1 cellular context compared by ENCODE assay signal in the genomic region with DNA sequence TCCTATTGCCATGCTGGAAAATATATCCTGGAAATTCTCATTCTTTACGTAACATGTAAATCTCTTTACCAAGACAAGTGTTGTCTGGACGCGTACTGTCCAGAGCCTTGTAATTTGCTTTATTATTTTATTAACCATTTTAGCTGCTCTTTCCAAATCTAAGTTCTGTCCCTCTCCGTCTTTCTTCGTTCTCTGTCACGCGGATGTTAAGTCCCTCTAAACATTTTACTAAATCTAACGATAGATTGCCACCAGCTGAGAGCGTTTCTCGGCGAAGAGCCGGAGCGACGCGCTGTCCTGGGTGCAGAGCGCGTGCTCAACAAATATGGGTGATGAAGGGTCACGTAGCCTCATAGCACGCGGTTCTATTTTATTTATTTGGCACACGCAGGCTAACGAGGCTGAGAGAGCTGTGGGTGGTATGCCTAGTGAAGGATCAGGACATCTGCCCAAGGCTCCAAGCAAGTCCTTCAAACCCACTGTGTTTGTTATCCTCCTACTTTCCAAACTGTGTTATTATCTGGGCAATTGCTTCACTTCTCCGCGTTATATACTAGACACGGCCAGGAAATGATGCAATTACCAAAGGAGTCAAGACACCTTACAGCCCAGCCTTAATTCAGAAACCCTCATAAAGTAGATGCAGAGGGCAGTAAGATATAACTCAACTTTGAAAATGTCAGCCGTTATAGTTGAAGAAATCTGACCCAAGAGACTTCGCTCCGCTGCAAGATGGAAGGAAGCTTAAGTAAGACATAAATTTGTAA.
TF ChIP-seq lines count a peak whose summit lies in the region.

No MANE protein-coding gene starts in this region.

TF ChIP-seq in K562, 482 proteins besides CTCF, POLR2A, EP300 and RAD21 (continued from another document):
- peak; percentile 60 for TF ChIP-seq FOSL1 (tag; conservative IDR thresholded peaks at IDR 0.05)
- TF ChIP-seq ZBTB33 (CRISPR knock-in tag; IDR thresholded peaks at IDR 0.05) = peak; percentile 34; the same call in 1 of the 2 replicates
- peak; percentile 37 for TF ChIP-seq CHD1 (IDR thresholded peaks at IDR 0.05; ENCODE audit: low read length)
- TF ChIP-seq, protein P1, sequence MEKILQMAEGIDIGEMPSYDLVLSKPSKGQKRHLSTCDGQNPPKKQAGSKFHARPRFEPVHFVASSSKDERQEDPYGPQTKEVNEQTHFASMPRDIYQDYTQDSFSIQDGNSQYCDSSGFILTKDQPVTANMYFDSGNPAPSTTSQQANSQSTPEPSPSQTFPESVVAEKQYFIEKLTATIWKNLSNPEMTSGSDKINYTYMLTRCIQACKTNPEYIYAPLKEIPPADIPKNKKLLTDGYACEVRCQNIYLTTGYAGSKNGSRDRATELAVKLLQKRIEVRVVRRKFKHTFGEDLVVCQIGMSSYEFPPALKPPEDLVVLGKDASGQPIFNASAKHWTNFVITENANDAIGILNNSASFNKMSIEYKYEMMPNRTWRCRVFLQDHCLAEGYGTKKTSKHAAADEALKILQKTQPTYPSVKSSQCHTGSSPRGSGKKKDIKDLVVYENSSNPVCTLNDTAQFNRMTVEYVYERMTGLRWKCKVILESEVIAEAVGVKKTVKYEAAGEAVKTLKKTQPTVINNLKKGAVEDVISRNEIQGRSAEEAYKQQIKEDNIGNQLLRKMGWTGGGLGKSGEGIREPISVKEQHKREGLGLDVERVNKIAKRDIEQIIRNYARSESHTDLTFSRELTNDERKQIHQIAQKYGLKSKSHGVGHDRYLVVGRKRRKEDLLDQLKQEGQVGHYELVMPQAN (IDR thresholded peaks at IDR 0.05; ENCODE audit: borderline replicate concordance) = peak; percentile 54; the same call in 1 of the 2 replicates
- TF ChIP-seq, protein P2, sequence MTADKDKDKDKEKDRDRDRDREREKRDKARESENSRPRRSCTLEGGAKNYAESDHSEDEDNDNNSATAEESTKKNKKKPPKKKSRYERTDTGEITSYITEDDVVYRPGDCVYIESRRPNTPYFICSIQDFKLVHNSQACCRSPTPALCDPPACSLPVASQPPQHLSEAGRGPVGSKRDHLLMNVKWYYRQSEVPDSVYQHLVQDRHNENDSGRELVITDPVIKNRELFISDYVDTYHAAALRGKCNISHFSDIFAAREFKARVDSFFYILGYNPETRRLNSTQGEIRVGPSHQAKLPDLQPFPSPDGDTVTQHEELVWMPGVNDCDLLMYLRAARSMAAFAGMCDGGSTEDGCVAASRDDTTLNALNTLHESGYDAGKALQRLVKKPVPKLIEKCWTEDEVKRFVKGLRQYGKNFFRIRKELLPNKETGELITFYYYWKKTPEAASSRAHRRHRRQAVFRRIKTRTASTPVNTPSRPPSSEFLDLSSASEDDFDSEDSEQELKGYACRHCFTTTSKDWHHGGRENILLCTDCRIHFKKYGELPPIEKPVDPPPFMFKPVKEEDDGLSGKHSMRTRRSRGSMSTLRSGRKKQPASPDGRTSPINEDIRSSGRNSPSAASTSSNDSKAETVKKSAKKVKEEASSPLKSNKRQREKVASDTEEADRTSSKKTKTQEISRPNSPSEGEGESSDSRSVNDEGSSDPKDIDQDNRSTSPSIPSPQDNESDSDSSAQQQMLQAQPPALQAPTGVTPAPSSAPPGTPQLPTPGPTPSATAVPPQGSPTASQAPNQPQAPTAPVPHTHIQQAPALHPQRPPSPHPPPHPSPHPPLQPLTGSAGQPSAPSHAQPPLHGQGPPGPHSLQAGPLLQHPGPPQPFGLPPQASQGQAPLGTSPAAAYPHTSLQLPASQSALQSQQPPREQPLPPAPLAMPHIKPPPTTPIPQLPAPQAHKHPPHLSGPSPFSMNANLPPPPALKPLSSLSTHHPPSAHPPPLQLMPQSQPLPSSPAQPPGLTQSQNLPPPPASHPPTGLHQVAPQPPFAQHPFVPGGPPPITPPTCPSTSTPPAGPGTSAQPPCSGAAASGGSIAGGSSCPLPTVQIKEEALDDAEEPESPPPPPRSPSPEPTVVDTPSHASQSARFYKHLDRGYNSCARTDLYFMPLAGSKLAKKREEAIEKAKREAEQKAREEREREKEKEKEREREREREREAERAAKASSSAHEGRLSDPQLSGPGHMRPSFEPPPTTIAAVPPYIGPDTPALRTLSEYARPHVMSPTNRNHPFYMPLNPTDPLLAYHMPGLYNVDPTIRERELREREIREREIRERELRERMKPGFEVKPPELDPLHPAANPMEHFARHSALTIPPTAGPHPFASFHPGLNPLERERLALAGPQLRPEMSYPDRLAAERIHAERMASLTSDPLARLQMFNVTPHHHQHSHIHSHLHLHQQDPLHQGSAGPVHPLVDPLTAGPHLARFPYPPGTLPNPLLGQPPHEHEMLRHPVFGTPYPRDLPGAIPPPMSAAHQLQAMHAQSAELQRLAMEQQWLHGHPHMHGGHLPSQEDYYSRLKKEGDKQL (CRISPR knock-in tag; IDR thresholded peaks at IDR 0.05; ENCODE audit: borderline replicate concordance) = 0 out of 2 replicates have a peak, but pooled peaks have one; percentile 84
- TF ChIP-seq ATF7 (IDR thresholded peaks at IDR 0.05) = peak; percentile 94
- no peak for TF ChIP-seq HDAC2 (IDR thresholded peaks at IDR 0.05)
- no peak for TF ChIP-seq ZNF655 (CRISPR knock-in tag; IDR thresholded peaks at IDR 0.05)
- no peak for TF ChIP-seq SRSF1 (IDR thresholded peaks at IDR 0.05; ENCODE audit: low read depth, low read length)
- peak; percentile 76 for TF ChIP-seq MYBL2 (IDR thresholded peaks at IDR 0.05; ENCODE audit: low read depth)
- no peak for TF ChIP-seq MYBL2 (CRISPR knock-in tag; IDR thresholded peaks at IDR 0.05; ENCODE audit: borderline replicate concordance)
- TF ChIP-seq HDAC1 (IDR thresholded peaks at IDR 0.05) = 0 out of 4 replicates have a peak, but pooled peaks of 1 of the 2 experiments have one; percentile 23
- TF ChIP-seq, protein P3, sequence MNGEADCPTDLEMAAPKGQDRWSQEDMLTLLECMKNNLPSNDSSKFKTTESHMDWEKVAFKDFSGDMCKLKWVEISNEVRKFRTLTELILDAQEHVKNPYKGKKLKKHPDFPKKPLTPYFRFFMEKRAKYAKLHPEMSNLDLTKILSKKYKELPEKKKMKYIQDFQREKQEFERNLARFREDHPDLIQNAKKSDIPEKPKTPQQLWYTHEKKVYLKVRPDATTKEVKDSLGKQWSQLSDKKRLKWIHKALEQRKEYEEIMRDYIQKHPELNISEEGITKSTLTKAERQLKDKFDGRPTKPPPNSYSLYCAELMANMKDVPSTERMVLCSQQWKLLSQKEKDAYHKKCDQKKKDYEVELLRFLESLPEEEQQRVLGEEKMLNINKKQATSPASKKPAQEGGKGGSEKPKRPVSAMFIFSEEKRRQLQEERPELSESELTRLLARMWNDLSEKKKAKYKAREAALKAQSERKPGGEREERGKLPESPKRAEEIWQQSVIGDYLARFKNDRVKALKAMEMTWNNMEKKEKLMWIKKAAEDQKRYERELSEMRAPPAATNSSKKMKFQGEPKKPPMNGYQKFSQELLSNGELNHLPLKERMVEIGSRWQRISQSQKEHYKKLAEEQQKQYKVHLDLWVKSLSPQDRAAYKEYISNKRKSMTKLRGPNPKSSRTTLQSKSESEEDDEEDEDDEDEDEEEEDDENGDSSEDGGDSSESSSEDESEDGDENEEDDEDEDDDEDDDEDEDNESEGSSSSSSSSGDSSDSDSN (IDR thresholded peaks at IDR 0.05; ENCODE audit: borderline replicate concordance in 1 of 2, low read depth in 2 of 2, low read length in 2 of 2) = no peak
- peak; percentile 18 for TF ChIP-seq NEUROD1 (IDR thresholded peaks at IDR 0.05; ENCODE audit: borderline replicate concordance, low read depth, low read length, partially characterized antibody)
- TF ChIP-seq NR2C1 (IDR thresholded peaks at IDR 0.05) = peak; percentile 36
- TF ChIP-seq NR2C1 (tag; IDR thresholded peaks at IDR 0.05) = peak; percentile 43; the same call in 1 of the 2 replicates
- peak; percentile 96 for TF ChIP-seq MAX (CRISPR knock-in tag; IDR thresholded peaks at IDR 0.05)
- 0 out of 2 replicates have a peak, but pooled peaks have one; percentile 4 for TF ChIP-seq STAT5A (IDR thresholded peaks at IDR 0.05; ENCODE audit: borderline replicate concordance, low read length)
- TF ChIP-seq ZNF589 (CRISPR knock-in tag; IDR thresholded peaks at IDR 0.05; ENCODE audit: low read depth) = peak; percentile 84
- peak; percentile 85 for TF ChIP-seq FOXP1 (CRISPR knock-in tag; IDR thresholded peaks at IDR 0.05)
- no peak for TF ChIP-seq EWSR1 (IDR thresholded peaks at IDR 0.05; ENCODE audit: borderline replicate concordance, low read depth, partially characterized antibody)
- no peak for TF ChIP-seq ZNF57 (CRISPR knock-in tag; IDR thresholded peaks at IDR 0.05)
- TF ChIP-seq GATAD2A (IDR thresholded peaks at IDR 0.05) = 0 out of 2 replicates have a peak, but pooled peaks have one; percentile 39
- TF ChIP-seq NFYB (IDR thresholded peaks at IDR 0.05; ENCODE audit: extremely low read depth, insufficient read length) = no peak
- peak; percentile 81 for TF ChIP-seq ZSCAN29 (IDR thresholded peaks at IDR 0.05)
- peak; percentile 94 for TF ChIP-seq IRF9 (tag; IDR thresholded peaks at IDR 0.05)
- TF ChIP-seq ZNF232 (CRISPR knock-in tag; IDR thresholded peaks at IDR 0.05) = 0 out of 2 replicates have a peak, but pooled peaks have one; percentile 62
- TF ChIP-seq ELF1 (tag; IDR thresholded peaks at IDR 0.05) = peak; percentile 5; the same call in 1 of the 2 replicates
- TF ChIP-seq ZNF239 (CRISPR knock-in tag; IDR thresholded peaks at IDR 0.05) = peak; percentile 79
- TF ChIP-seq CBX5 (IDR thresholded peaks at IDR 0.05; ENCODE audit: borderline replicate concordance, low read depth) = no peak
- TF ChIP-seq FOXK2 (conservative IDR thresholded peaks at IDR 0.05 in 1 of 2, IDR thresholded peaks at IDR 0.05 in 1 of 2; ENCODE audit: low read depth in 2 of 2) = 0 out of 4 replicates have a peak, but pooled peaks of 1 of the 2 experiments have one; percentile 15
- TF ChIP-seq SMAD4 (CRISPR knock-in tag; conservative IDR thresholded peaks at IDR 0.05) = peak; percentile 57
- peak in 1 of 2 experiments; percentile 56; a peak in 1 of 4 replicates for TF ChIP-seq MAZ (CRISPR knock-in tag; conservative IDR thresholded peaks at IDR 0.05 in 1 of 2, IDR thresholded peaks at IDR 0.05 in 1 of 2)
- peak; percentile 59; the same call in 1 of the 2 replicates for TF ChIP-seq GABPB2 (CRISPR knock-in tag; conservative IDR thresholded peaks at IDR 0.05)
- peak; percentile 72; the same call in 1 of the 2 replicates for TF ChIP-seq ZNF584 (CRISPR knock-in tag; IDR thresholded peaks at IDR 0.05; ENCODE audit: low read depth)
- TF ChIP-seq ZNF282 (CRISPR knock-in tag; IDR thresholded peaks at IDR 0.05) = no peak
- TF ChIP-seq, protein P4, sequence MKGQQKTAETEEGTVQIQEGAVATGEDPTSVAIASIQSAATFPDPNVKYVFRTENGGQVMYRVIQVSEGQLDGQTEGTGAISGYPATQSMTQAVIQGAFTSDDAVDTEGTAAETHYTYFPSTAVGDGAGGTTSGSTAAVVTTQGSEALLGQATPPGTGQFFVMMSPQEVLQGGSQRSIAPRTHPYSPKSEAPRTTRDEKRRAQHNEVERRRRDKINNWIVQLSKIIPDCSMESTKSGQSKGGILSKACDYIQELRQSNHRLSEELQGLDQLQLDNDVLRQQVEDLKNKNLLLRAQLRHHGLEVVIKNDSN (CRISPR knock-in tag; IDR thresholded peaks at IDR 0.05) = peak; percentile 51
TF ChIP-seq in K562: peak in this region for 150.
